ENCODE assay signal across 8 cellular contexts in genomic region chr12:13135336-13136178, GRCh38. TPM values are rescaled to one million over a fixed set of nuclear protein-coding genes. Genes with fewer than 3 reads are reported as not detected.
DNase-seq lines count a peak whose midpoint lies in the region; ATAC-seq and TF ChIP-seq lines count a peak whose summit lies in the region.

No MANE protein-coding gene starts in this region.

- H3K4me3 ChIP-seq in thyroid gland (replicated peaks in 1 of 3): no peak overlapping the region
- H3K4me3 ChIP-seq in tibial nerve: no peak overlapping the region

- H3K27ac ChIP-seq in thyroid gland (peak overlapping the region; percentile 85 to 93 (median 85)), tibial nerve (peak overlapping the region in 2 of 4 donors; percentile 16 to 46)

- H3K27me3 ChIP-seq in thyroid gland: no peaks in the 10 kb centered on the region
- H3K27me3 ChIP-seq in tibial nerve: no peaks in the 10 kb centered on the region

- H3K4me1 ChIP-seq in thyroid gland: peaks cover 60 to 66% of the 10 kb centered on the region in 2 donors
- H3K4me1 ChIP-seq in tibial nerve: peaks cover 0 to 11% (median 0%) of the 10 kb centered on the region in 4 donors

- intact Hi-C loops in thyroid gland (cut with DNase I): no loop called here

- 16 to 32% methylated on average over 11 to 14 of the region's 14 CpGs for WGBS in thyroid gland, 2 donors
- WGBS in tibial nerve, 2 donors: 44 to 45% methylated on average over 14 of the region's 14 CpGs

- H3K9me3 ChIP-seq in thyroid gland (no peaks in the 10 kb centered on the region), tibial nerve (no peaks in the 10 kb centered on the region)

- DNase-seq in HK-2 (ENCODE audit: unreplicated experiment) (peak; percentile 85), brain pericyte (ENCODE audit: low read depth, low spot score) (peak; percentile 40), kidney glomerular epithelial cell (lab: John Stamatoyannopoulos, UW) (peak; percentile 91), thyroid gland (peak; percentile 99 to 100), OCI-M2 (lab: John Stamatoyannopoulos, UW; ENCODE audit: unreplicated experiment) (no peak), NK-92 (lab: John Stamatoyannopoulos, UW; ENCODE audit: unreplicated experiment) (no peak), tibial nerve (ENCODE audit: low spot score in 2 of 2) (no peak)

- TF ChIP-seq POLR2A in thyroid gland (IDR thresholded peaks at IDR 0.05) (peak in 1 of 2 donors; percentile 45), tibial nerve (IDR thresholded peaks at IDR 0.05) (no peak)

- peak in 1 of 2 donors; percentile 51 for TF ChIP-seq EP300 in tibial nerve (IDR thresholded peaks at IDR 0.05)

- ATAC-seq in GM21515 (IDR thresholded peaks at IDR 0.05; ENCODE audit: unreplicated experiment): no peak

- H3K36me3 ChIP-seq in thyroid gland (no peaks in the 10 kb centered on the region), tibial nerve (no peaks in the 10 kb centered on the region)

- TF ChIP-seq CTCF in thyroid gland (IDR thresholded peaks at IDR 0.05) (peak in 5 of 6 experiments; percentile 29 to 94 (median 56)), tibial nerve (IDR thresholded peaks at IDR 0.05) (no peak)

RNA-seq across cellular contexts. Expression of gene GSG1, which starts 32.1 kb away (rescaled TPM):
- 1 to 10 TPM in 1 of 4 donors, not detected in 3; 1.2 TPM for total RNA-seq in thyroid gland
- total RNA-seq in tibial nerve: not detected

Comparison
In these comparisons a context has a peak if more than half of its experiments do, and no peak if none do; other contexts are left out.
1. DNase-seq: peak in HK-2 (single experiment), brain pericyte (single experiment), kidney glomerular epithelial cell (single experiment) and thyroid gland (2 of 2); none in OCI-M2 (single experiment), NK-92 (single experiment) and tibial nerve (0 of 2).
2. CTCF ChIP-seq: peak in thyroid gland (5 of 6); none in tibial nerve (0 of 5).